In the genomic region with DNA sequence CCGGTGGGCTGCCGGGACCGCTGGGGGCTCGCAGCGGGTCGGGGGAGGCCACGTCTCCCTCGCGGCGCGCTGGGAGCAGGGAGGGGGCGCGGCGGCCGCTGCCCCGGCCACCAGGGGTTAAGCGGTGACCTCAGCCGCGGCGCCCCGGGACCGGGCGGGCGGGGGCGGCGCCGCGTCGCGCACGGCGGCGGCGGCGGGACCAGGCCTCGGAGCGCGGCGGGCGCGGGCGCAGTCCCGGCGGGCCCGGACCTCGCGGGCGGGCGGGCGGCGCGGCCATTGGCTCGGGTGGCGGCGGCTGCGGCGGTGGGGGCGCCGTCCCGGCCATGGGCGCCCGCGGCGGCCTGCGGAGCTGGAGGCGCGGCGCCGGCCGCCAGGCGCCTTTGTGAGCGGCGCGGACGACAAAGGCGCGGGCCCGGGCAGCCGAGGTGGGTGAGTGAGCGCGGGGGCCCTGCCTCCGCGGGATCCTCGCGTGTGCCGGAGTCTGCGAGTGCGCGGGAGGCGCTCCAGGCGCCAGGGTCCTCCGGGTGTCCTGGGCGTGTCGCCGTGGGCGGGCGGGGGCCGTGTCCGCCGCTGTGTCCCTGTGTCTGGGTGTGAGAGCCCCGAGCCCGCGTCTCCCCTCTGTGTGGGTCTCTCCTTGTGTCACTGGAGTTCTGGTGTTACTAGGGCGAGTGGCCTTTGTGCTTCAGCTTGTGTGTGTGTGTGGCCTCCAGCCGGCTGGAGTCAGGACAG, we compare ENCODE assay signal across 8 cellular contexts. TPM values are rescaled to one million over a fixed set of nuclear protein-coding genes. Genes with fewer than 3 reads are reported as not detected.
DNase-seq lines count a peak whose midpoint lies in the region; ATAC-seq and TF ChIP-seq lines count a peak whose summit lies in the region.

A gene with protein sequence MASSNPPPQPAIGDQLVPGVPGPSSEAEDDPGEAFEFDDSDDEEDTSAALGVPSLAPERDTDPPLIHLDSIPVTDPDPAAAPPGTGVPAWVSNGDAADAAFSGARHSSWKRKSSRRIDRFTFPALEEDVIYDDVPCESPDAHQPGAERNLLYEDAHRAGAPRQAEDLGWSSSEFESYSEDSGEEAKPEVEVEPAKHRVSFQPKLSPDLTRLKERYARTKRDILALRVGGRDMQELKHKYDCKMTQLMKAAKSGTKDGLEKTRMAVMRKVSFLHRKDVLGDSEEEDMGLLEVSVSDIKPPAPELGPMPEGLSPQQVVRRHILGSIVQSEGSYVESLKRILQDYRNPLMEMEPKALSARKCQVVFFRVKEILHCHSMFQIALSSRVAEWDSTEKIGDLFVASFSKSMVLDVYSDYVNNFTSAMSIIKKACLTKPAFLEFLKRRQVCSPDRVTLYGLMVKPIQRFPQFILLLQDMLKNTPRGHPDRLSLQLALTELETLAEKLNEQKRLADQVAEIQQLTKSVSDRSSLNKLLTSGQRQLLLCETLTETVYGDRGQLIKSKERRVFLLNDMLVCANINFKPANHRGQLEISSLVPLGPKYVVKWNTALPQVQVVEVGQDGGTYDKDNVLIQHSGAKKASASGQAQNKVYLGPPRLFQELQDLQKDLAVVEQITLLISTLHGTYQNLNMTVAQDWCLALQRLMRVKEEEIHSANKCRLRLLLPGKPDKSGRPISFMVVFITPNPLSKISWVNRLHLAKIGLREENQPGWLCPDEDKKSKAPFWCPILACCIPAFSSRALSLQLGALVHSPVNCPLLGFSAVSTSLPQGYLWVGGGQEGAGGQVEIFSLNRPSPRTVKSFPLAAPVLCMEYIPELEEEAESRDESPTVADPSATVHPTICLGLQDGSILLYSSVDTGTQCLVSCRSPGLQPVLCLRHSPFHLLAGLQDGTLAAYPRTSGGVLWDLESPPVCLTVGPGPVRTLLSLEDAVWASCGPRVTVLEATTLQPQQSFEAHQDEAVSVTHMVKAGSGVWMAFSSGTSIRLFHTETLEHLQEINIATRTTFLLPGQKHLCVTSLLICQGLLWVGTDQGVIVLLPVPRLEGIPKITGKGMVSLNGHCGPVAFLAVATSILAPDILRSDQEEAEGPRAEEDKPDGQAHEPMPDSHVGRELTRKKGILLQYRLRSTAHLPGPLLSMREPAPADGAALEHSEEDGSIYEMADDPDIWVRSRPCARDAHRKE (N-terminal part only) (plus strand): TSS at position 173 of the 729 bp plus-strand sequence. CDS start 40,898 bp downstream, outside the sequence.

- peak within 1 kb of the TSS; percentile 85 for H3K4me3 ChIP-seq in GM23338
- H3K4me3 ChIP-seq in brain microvascular endothelial cell (ENCODE audit: low read depth, low read length), result peak within 1 kb of the TSS; percentile 72
- peak within 1 kb of the TSS; percentile 11 to 71 (median 44) for H3K4me3 ChIP-seq in spleen

- H3K4me1 ChIP-seq in GM23338 (ENCODE audit: insufficient read depth) (peaks cover 29% of the 10 kb centered on the region), spleen (peaks cover 3 to 40% (median 25%) of the 10 kb centered on the region in 6 donors)

- H3K9me3 Mint-ChIP-seq in GM23338, result peaks cover 2% of the 10 kb centered on the region; the same call in 1 of the 3 replicates

- peaks cover 17% of the 10 kb centered on the region for H3F3A ChIP-seq in GM23338 (replicated peaks; ENCODE audit: low read depth)

- H3K36me3 ChIP-seq in GM23338 (ENCODE audit: insufficient read depth) (no peaks in the 10 kb centered on the region), brain microvascular endothelial cell (replicated peaks) (no peaks in the 10 kb centered on the region), spleen (no peaks in the 10 kb centered on the region)

- no peak for DNase-seq in GM23338 (ENCODE audit: low spot score)
- DNase-seq in brain microvascular endothelial cell, result no peak
- DNase-seq in islet precursor cell, result peak; percentile 70
- no peak for DNase-seq in spleen
- no peak for DNase-seq in cerebellar nuclear complex (lab: John Stamatoyannopoulos, UW)

- H3K27me3 ChIP-seq in GM23338 (ENCODE audit: insufficient read depth), result no peaks in the 10 kb centered on the region
- no peaks in the 10 kb centered on the region for H3K27me3 ChIP-seq in brain microvascular endothelial cell (replicated peaks)
- H3K27me3 ChIP-seq in spleen (replicated peaks in 1 of 7), result peaks cover 0 to 56% (median 24%) of the 10 kb centered on the region in 7 donors

- no peak for TF ChIP-seq CTCF in 22Rv1 (IDR thresholded peaks at IDR 0.05)
- no peak for TF ChIP-seq CTCF in GM23338 (conservative IDR thresholded peaks at IDR 0.05; ENCODE audit: low read depth in 2 of 2)
- TF ChIP-seq CTCF in brain microvascular endothelial cell (IDR thresholded peaks at IDR 0.05; ENCODE audit: low read depth, low read length, missing control alignments), result no peak
- TF ChIP-seq CTCF in spleen (IDR thresholded peaks at IDR 0.05 in 8 of 11, conservative IDR thresholded peaks at IDR 0.05 in 3 of 11), result no peak

- peaks cover 8% of the 10 kb centered on the region for H3K27me3 Mint-ChIP-seq in GM23338 (ENCODE audit: insufficient read depth, low read depth, poor library complexity)

- peak within 1 kb of the TSS; percentile 63; the same call in 1 of the 2 replicates for H2AFZ ChIP-seq in GM23338

- no peak for TF ChIP-seq POLR2A in spleen (IDR thresholded peaks at IDR 0.05)

- peaks cover 30% of the 10 kb centered on the region for H3K4me1 Mint-ChIP-seq in GM23338

- H3K4me3 Mint-ChIP-seq in GM23338, result peak within 1 kb of the TSS; percentile 89

- peaks cover 3% of the 10 kb centered on the region for H3K36me3 Mint-ChIP-seq in GM23338 (ENCODE audit: low read depth)

- H4K20me1 ChIP-seq in GM23338 (replicated peaks; ENCODE audit: insufficient read depth), result no peaks in the 10 kb centered on the region

- H3K27ac Mint-ChIP-seq in GM23338, result peak within 1 kb of the TSS; percentile 91

- peak within 1 kb of the TSS; percentile 98 for H3K4me2 ChIP-seq in GM23338

- no peaks in the 10 kb centered on the region for H3K9me2 ChIP-seq in GM23338 (ENCODE audit: insufficient read depth)

- peaks cover 38% of the 10 kb centered on the region for H3K79me2 ChIP-seq in GM23338 (replicated peaks; ENCODE audit: insufficient read depth)

- H3K9me3 ChIP-seq in spleen, result no peaks in the 10 kb centered on the region

- in situ Hi-C loops in brain microvascular endothelial cell (cut with HindIII; ENCODE audit: low pct_ligation_motif_present, low sequenced_read_pairs), result no loop called here

- WGBS in spleen, 5 donors, result 1 to 4% (median 2%) methylated on average over 23 to 105 of the region's 105 CpGs

- intact Hi-C loops in spleen (cut with DNase I; ENCODE audit: low total_unique reads), result no loop called here

- peak; percentile 9 for ATAC-seq in GM23338
- ATAC-seq in HG03342 (IDR thresholded peaks at IDR 0.05; ENCODE audit: unreplicated experiment), result no peak
- ATAC-seq in HG03469 (IDR thresholded peaks at IDR 0.05; ENCODE audit: unreplicated experiment), result no peak

- peak within 1 kb of the TSS; percentile 67 for H3K27ac ChIP-seq in 22Rv1
- peak within 1 kb of the TSS; percentile 96 for H3K27ac ChIP-seq in GM23338 (ENCODE audit: low read depth)
- H3K27ac ChIP-seq in brain microvascular endothelial cell, result no peak within 1 kb of the TSS
- H3K27ac ChIP-seq in spleen, result peak within 1 kb of the TSS; percentile 53 to 85 (median 80)

TF ChIP-seq in GM23338, 12 proteins besides CTCF, POLR2A, EP300 and RAD21:
- TF ChIP-seq, protein P1, sequence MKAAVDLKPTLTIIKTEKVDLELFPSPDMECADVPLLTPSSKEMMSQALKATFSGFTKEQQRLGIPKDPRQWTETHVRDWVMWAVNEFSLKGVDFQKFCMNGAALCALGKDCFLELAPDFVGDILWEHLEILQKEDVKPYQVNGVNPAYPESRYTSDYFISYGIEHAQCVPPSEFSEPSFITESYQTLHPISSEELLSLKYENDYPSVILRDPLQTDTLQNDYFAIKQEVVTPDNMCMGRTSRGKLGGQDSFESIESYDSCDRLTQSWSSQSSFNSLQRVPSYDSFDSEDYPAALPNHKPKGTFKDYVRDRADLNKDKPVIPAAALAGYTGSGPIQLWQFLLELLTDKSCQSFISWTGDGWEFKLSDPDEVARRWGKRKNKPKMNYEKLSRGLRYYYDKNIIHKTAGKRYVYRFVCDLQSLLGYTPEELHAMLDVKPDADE (IDR thresholded peaks at IDR 0.05), result no peak

RNA-seq across cellular contexts. Expression of the gene that starts here (rescaled TPM):
- 37.9 and 46.8 TPM in 2 replicates for total RNA-seq in GM23338 (2014; rRNA removed; shearing (Covaris generic))
- polyA plus RNA-seq in GM23338 (2016; fragmentation: Nextera tagmentation; extraction: Ambion mirVana) (12.1 and 13.4 TPM in 2 replicates), spleen (10 to 100 TPM in 2 of 3 donors, 1 to 10 TPM in 1; 10.0 to 24.2 (median 12.5) TPM)
- total RNA-seq in spleen, result 10 to 100 TPM; 12.4 to 40.9 (median 23.6) TPM
